In genomic region chr3:183103950-183104349, GRCh38 we compare ENCODE assay signal across 2 cellular contexts. TPM values are rescaled to one million over a fixed set of nuclear protein-coding genes. Genes with fewer than 3 reads are reported as not detected.
"Had no signal": no experiment of that assay in that cellular context is flagged by ENCODE, and none has a peak within 500 bp of the region (broad histone marks: within the 10 kb centered on the region; RNA-seq: fewer than 3 reads in every experiment).

No MANE protein-coding gene starts in this region.

RNA-seq across cellular contexts. Expression of gene LAMP3, which starts 58.6 kb away (rescaled TPM):
- total RNA-seq: thoracic aorta, tibial nerve had no signal
